7 cellular contexts compared by ENCODE assay signal in the genomic region with DNA sequence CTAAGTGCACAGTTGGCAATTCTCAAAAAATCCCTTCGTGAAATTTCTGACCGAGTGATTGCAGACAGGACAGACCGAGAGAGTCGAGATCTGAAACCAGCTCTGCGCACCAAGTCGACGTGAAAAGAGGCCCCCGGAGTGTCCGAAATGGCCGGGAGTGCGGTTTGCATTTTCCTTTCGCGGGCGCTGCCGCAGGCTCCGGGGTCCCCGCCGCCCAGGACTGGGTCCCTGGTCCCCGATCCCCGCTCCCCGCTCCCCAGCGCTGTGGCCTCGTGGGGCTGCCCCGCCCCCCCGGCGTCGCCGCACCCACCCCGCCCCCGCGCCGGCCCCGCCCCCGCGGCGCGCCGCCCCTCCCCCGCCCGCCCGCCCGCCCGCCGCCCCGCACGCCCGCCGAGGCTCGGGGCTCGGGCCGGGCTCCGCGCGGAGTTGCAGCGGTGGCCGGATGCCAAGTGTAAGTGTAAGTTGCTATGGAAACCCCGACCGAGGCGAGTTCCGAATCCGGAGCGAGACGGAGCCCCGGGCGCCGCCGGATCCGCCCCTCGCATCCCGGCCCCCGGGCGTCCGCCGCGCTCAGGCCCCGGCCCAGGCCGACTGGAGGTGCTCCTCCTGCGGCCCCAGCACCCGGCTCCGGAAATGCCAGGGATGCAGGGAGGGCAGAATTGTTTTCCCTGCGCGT. TPM values are rescaled to one million over a fixed set of nuclear protein-coding genes. Genes with fewer than 3 reads are reported as not detected.
DNase-seq lines count a peak whose midpoint lies in the region; ATAC-seq and TF ChIP-seq lines count a peak whose summit lies in the region.

No MANE protein-coding gene starts in this region.

- H3K27me3 Mint-ChIP-seq in HFFc6 (ENCODE audit: insufficient read depth), result peaks cover 17% of the 10 kb centered on the region
- H3K27me3 Mint-ChIP-seq in activated B cell treated with CpG ODN at 0.5 μM for 24 hours, result no peaks in the 10 kb centered on the region
- peaks cover 27 to 36% (median 34%) of the 10 kb centered on the region in 3 donors for H3K27me3 Mint-ChIP-seq in immature natural killer cell (ENCODE audit: low read depth in 3 of 3)

- TF ChIP-seq CTCF in HFFc6 (IDR thresholded peaks at IDR 0.05), result no peak
- TF ChIP-seq CTCF in activated B cell treated with CpG ODN at 0.5 μM for 24 hours (IDR thresholded peaks at IDR 0.05), result no peak

- no peaks in the 10 kb centered on the region for H3K9me3 Mint-ChIP-seq in HFFc6
- no peaks in the 10 kb centered on the region for H3K9me3 Mint-ChIP-seq in activated B cell treated with CpG ODN at 0.5 μM for 24 hours
- H3K9me3 Mint-ChIP-seq in immature natural killer cell, result no peaks in the 10 kb centered on the region

- H3K4me3 ChIP-seq in skin epidermis, result peak overlapping the region; percentile 33 to 63 (median 50)

- intact Hi-C loops in activated B cell treated with CpG ODN at 0.5 μM for 24 hours (cut with micrococcal nuclease), result loop anchor here (1.0 to 5.0 kb wide), 2 partner anchors 8 to 1117 kb away; no protein-coding TSS in a partner anchor

- CTCF ChIA-PET in activated B cell treated with CpG ODN at 0.5 μM for 24 hours (lab: Charles Lee), result no interaction called here

- H3K4me3 Mint-ChIP-seq in HFFc6 (peak overlapping the region; percentile 92), activated B cell treated with CpG ODN at 0.5 μM for 24 hours (peak overlapping the region; percentile 90), immature natural killer cell (peak overlapping the region; percentile 79 to 95 (median 91))

- H3K4me1 Mint-ChIP-seq in HFFc6 (ENCODE audit: low read depth), result peaks cover 42% of the 10 kb centered on the region
- peaks cover 41% of the 10 kb centered on the region for H3K4me1 Mint-ChIP-seq in activated B cell treated with CpG ODN at 0.5 μM for 24 hours
- H3K4me1 Mint-ChIP-seq in immature natural killer cell, result peaks cover 39 to 45% of the 10 kb centered on the region in 2 donors

- ATAC-seq in GM18498 (IDR thresholded peaks at IDR 0.05; ENCODE audit: unreplicated experiment), result peak; percentile 55
- peak; percentile 33 for ATAC-seq in activated B cell treated with CpG ODN at 0.5 μM for 24 hours (ENCODE audit: low read depth)

- POLR2A ChIA-PET in activated B cell treated with CpG ODN at 0.5 μM for 24 hours (lab: Charles Lee), result interaction anchor here (0.6 to 4.7 kb wide), 10 partner anchors 9 to 805 kb away, joined by 3 to 38 read pairs (median 4); partner anchors contain the start of genes COMMD3 and SKIDA1

- H3K27ac Mint-ChIP-seq in HFFc6 (peak overlapping the region; percentile 83), activated B cell treated with CpG ODN at 0.5 μM for 24 hours (peak overlapping the region; percentile 89), immature natural killer cell (peak overlapping the region; percentile 75 to 92 (median 84))

- H3K36me3 Mint-ChIP-seq in HFFc6 (ENCODE audit: low read depth) (peaks cover 16% of the 10 kb centered on the region; the same call in 1 of the 2 replicates), activated B cell treated with CpG ODN at 0.5 μM for 24 hours (ENCODE audit: low read depth) (peaks cover 21% of the 10 kb centered on the region), immature natural killer cell (peaks cover 16% of the 10 kb centered on the region in 3 donors)

- H3K27ac ChIP-seq in skin epidermis, result peak overlapping the region in 15 of 21 experiments; percentile 3 to 79 (median 52)

- DNase-seq in HFFc6 (peak; percentile 57), NCI-H1092 treated with DMSO at 0.1 percent for 48 hours (lab: John Stamatoyannopoulos, UW) (peak; percentile 69), activated B cell treated with CpG ODN at 0.5 μM for 24 hours (peak; percentile 67), immature natural killer cell (peak; percentile 81 to 85 (median 84))
- peak; percentile 83 for DNase-seq in central memory CD4-positive, alpha-beta T cell

RNA-seq across cellular contexts. Expression of gene BMI1, which starts 4.5 kb away (rescaled TPM):
- total RNA-seq in HFFc6 (2021; fragmentation: NEBNext Ultra II Directional; extraction: Animal tissue kit (Norgen Biotek cat#: 25700)), result 10 to 100 TPM; 34.8 to 51.1 (median 42.3) TPM
- total RNA-seq in activated B cell treated with CpG ODN at 0.5 μM for 24 hours, result 62.3 and 70.1 TPM in 2 replicates
- polyA plus RNA-seq in immature natural killer cell, result 10 to 100 TPM; 23.4 to 52.9 (median 29.6) TPM

RNA-seq across cellular contexts. Expression of gene COMMD3, which starts 9.2 kb away (rescaled TPM):
- total RNA-seq in HFFc6 (2021; fragmentation: NEBNext Ultra II Directional; extraction: Animal tissue kit (Norgen Biotek cat#: 25700)), result 10 to 100 TPM; 39.5 to 47.6 (median 43.8) TPM
- total RNA-seq in activated B cell treated with CpG ODN at 0.5 μM for 24 hours, result 68.2 and 72.8 TPM in 2 replicates
- 100 to 1,000 TPM in 1 of 3 donors, 10 to 100 TPM in 2; 80.5 to 112 (median 82.6) TPM for polyA plus RNA-seq in immature natural killer cell

RNA-seq across cellular contexts. Expression of gene SPAG6, which starts 19.9 kb away (rescaled TPM):
- total RNA-seq in HFFc6 (2021; fragmentation: NEBNext Ultra II Directional; extraction: Animal tissue kit (Norgen Biotek cat#: 25700)), result not detected
- 0.12 and 0.62 TPM in 2 replicates for total RNA-seq in activated B cell treated with CpG ODN at 0.5 μM for 24 hours
- polyA plus RNA-seq in immature natural killer cell, result not detected

Comparison
In these comparisons a context has a peak if more than half of its experiments do, and no peak if none do; other contexts are left out.
1. Peak in every context shown above with its lines: DNase-seq, ATAC-seq, H3K4me3 ChIP-seq and H3K27ac ChIP-seq.